In the genomic region with DNA sequence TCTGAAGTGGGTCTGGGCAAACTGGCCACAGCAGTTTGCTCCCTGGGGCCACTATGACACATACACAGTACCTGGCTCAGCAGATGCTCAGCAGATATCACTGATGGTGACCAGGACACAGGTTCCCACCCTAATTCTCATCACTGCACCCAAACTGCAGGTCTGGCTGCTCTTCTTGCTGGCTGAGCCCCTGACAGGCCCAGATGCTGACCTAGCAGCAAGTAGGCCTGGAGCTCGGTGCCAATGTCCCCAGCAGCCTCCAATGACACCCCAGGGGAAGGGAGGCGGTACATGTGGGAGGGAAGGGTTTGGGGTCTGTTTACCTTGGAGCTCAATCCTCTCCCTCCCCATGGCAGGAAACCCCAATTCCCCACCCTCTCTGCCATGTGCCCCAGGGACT, we compare ENCODE assay signal across 20 cellular contexts. TPM values are rescaled to one million over a fixed set of nuclear protein-coding genes. Genes with fewer than 3 reads are reported as not detected.
"Had no signal": no experiment of that assay in that cellular context is flagged by ENCODE, and none has a peak within 500 bp of the region (broad histone marks: within the 10 kb centered on the region; RNA-seq: fewer than 3 reads in every experiment).

No MANE protein-coding gene starts in this region.

- H3K27me3 ChIP-seq: hepatocyte, stomach had no signal

- H3K4me3 ChIP-seq: hepatocyte, stomach, thoracic aorta had no signal

- H3K9ac ChIP-seq: parathyroid adenoma had no signal

- DNase-seq: activated CD4-positive, alpha-beta memory T cell treated with anti-CD3 and anti-CD28 coated beads for 36 hours; activated CD4-positive, CD25-positive, alpha-beta regulatory T cell treated with anti-CD3 and anti-CD28 coated beads, Interleukin-2, amount 50 U/mL, for 72 hours; activated naive CD4-positive, alpha-beta T cell; amniotic stem cell; mesendoderm; retina; stomach had no signal

- H3K4me3 Mint-ChIP-seq: activated CD4-positive, alpha-beta memory T cell treated with anti-CD3 and anti-CD28 coated beads for 36 hours; activated T-helper 1 cell treated with anti-CD3 and anti-CD28 coated beads, Interleukin-12 subunit alpha, Interleukin-12 subunit beta, Interleukin-2, Interleukin-4 antibody, amounts not matched to agents 30 ng/mL and 10 ng/mL and 1 ng/mL, durations not matched to agents 14 hours and 24 hours and 36 hours; dendritic cell treated with granulocyte-macrophage colony-stimulating factor and Interleukin-4, amounts not matched to agents 40 ng/mL and 50 ng/mL, for 4 days had no signal

- H3K27ac ChIP-seq: hepatocyte, parathyroid adenoma, stomach, thoracic aorta had no signal

- H3K9me3 Mint-ChIP-seq: activated CD4-positive, alpha-beta memory T cell treated with anti-CD3 and anti-CD28 coated beads for 36 hours; activated T-helper 1 cell treated with anti-CD3 and anti-CD28 coated beads, Interleukin-12 subunit alpha, Interleukin-12 subunit beta, Interleukin-2, Interleukin-4 antibody, amounts not matched to agents 30 ng/mL and 10 ng/mL and 1 ng/mL, durations not matched to agents 14 hours and 24 hours and 36 hours; brain; dendritic cell treated with granulocyte-macrophage colony-stimulating factor and Interleukin-4, amounts not matched to agents 40 ng/mL and 50 ng/mL, for 4 days; nephron; T-helper 2 cell treated with Interferon-gamma antibody and Interleukin-4, amounts not matched to agents 5 μg/mL and 100 μg/mL, for 36 hours had no signal

- H3K4me2 ChIP-seq: hepatocyte had no signal

- H2AFZ ChIP-seq: hepatocyte, parathyroid adenoma had no signal

- H3K9me3 ChIP-seq: stomach, thoracic aorta had no signal

- H3K27ac Mint-ChIP-seq: activated CD4-positive, alpha-beta memory T cell treated with anti-CD3 and anti-CD28 coated beads for 36 hours; activated T-helper 1 cell treated with anti-CD3 and anti-CD28 coated beads, Interleukin-12 subunit alpha, Interleukin-12 subunit beta, Interleukin-2, Interleukin-4 antibody, amounts not matched to agents 30 ng/mL and 10 ng/mL and 1 ng/mL, durations not matched to agents 14 hours and 24 hours and 36 hours; dendritic cell treated with granulocyte-macrophage colony-stimulating factor and Interleukin-4, amounts not matched to agents 40 ng/mL and 50 ng/mL, for 4 days had no signal

- H3K27me3 Mint-ChIP-seq: activated CD4-positive, alpha-beta memory T cell treated with anti-CD3 and anti-CD28 coated beads for 36 hours; dendritic cell treated with granulocyte-macrophage colony-stimulating factor and Interleukin-4, amounts not matched to agents 40 ng/mL and 50 ng/mL, for 4 days had no signal

RNA-seq across cellular contexts. Expression of a gene that starts 18.4 kb away (rescaled TPM):
- total RNA-seq: skeletal muscle tissue, urinary bladder had no signal

RNA-seq across cellular contexts. Expression of a gene that starts 25.9 kb away (rescaled TPM):
- total RNA-seq: activated CD4-positive, alpha-beta memory T cell treated with anti-CD3 and anti-CD28 coated beads for 36 hours; activated T-helper 1 cell treated with anti-CD3 and anti-CD28 coated beads, Interleukin-12 subunit alpha, Interleukin-12 subunit beta, Interleukin-2, Interleukin-4 antibody, amounts not matched to agents 30 ng/mL and 10 ng/mL and 1 ng/mL, durations not matched to agents 14 hours and 24 hours and 36 hours; epithelial cell of proximal tubule; hepatocyte; kidney epithelial cell; liver; skeletal muscle tissue; stomach; thoracic aorta; urinary bladder had no signal
- polyA plus RNA-seq: liver, urinary bladder had no signal

RNA-seq across cellular contexts. Expression of a gene that starts 32.2 kb away (rescaled TPM):
- total RNA-seq: activated T-helper 1 cell treated with anti-CD3 and anti-CD28 coated beads, Interleukin-12 subunit alpha, Interleukin-12 subunit beta, Interleukin-2, Interleukin-4 antibody, amounts not matched to agents 30 ng/mL and 10 ng/mL and 1 ng/mL, durations not matched to agents 14 hours and 24 hours and 36 hours; liver; skeletal muscle tissue had no signal
- polyA plus RNA-seq: liver had no signal
